ENCODE assay signal across 1 cellular context in genomic region chr1:154627247-154628121, GRCh38.
TF ChIP-seq lines count a peak whose summit lies in the region.

No MANE protein-coding gene starts in this region.

TF ChIP-seq in HepG2, 621 proteins besides CTCF, POLR2A, EP300 and RAD21 (continued from another document and continues in another):
- TF ChIP-seq BCL3 (CRISPR knock-in tag; IDR thresholded peaks at IDR 0.05) (no peak), ZFP41 (CRISPR knock-in tag; IDR thresholded peaks at IDR 0.05; ENCODE audit: borderline replicate concordance) (no peak; the same call in 1 of the 2 replicates), ZBTB7B (CRISPR knock-in tag; IDR thresholded peaks at IDR 0.05) (no peak), ZNF280D (CRISPR knock-in tag; IDR thresholded peaks at IDR 0.05) (0 out of 2 replicates have a peak, but pooled peaks have one; percentile 19), HOXA7 (CRISPR knock-in tag; IDR thresholded peaks at IDR 0.05) (no peak), ZSCAN30 (CRISPR knock-in tag; IDR thresholded peaks at IDR 0.05) (no peak), ZNF207 (IDR thresholded peaks at IDR 0.05; ENCODE audit: borderline replicate concordance) (no peak), SNAI1 (CRISPR knock-in tag; IDR thresholded peaks at IDR 0.05; ENCODE audit: borderline replicate concordance) (0 out of 2 replicates have a peak, but pooled peaks have one; percentile 52), ZNF597 (CRISPR knock-in tag; IDR thresholded peaks at IDR 0.05) (no peak), HDAC2 (CRISPR knock-in tag; IDR thresholded peaks at IDR 0.05) (peak; percentile 47; the same call in 1 of the 2 replicates), E2F5 (CRISPR knock-in tag; conservative IDR thresholded peaks at IDR 0.05) (no peak), ZNF138 (CRISPR knock-in tag; IDR thresholded peaks at IDR 0.05; ENCODE audit: low read depth) (no peak), ZNF431 (CRISPR knock-in tag; IDR thresholded peaks at IDR 0.05; ENCODE audit: borderline replicate concordance, low read depth) (no peak), HHEX (CRISPR knock-in tag; IDR thresholded peaks at IDR 0.05) (no peak), DR1 (CRISPR knock-in tag; IDR thresholded peaks at IDR 0.05) (no peak), PAWR (CRISPR knock-in tag; IDR thresholded peaks at IDR 0.05; ENCODE audit: borderline replicate concordance) (no peak), ZNF367 (CRISPR knock-in tag; IDR thresholded peaks at IDR 0.05; ENCODE audit: borderline replicate concordance) (no peak), NR0B2 (CRISPR knock-in tag; IDR thresholded peaks at IDR 0.05) (no peak; the same call in 1 of the 2 replicates), FOXP4 (CRISPR knock-in tag; IDR thresholded peaks at IDR 0.05) (no peak), MEF2D (CRISPR knock-in tag; IDR thresholded peaks at IDR 0.05) (no peak), NFAT5 (CRISPR knock-in tag; IDR thresholded peaks at IDR 0.05) (no peak), ZHX2 (IDR thresholded peaks at IDR 0.05; ENCODE audit: low read depth) (peak; percentile 73), ZHX2 (CRISPR knock-in tag; IDR thresholded peaks at IDR 0.05; ENCODE audit: borderline replicate concordance) (no peak), ZIK1 (CRISPR knock-in tag; IDR thresholded peaks at IDR 0.05; ENCODE audit: borderline replicate concordance, low read depth) (0 out of 2 replicates have a peak, but pooled peaks have one; percentile 14), ZNF501 (CRISPR knock-in tag; IDR thresholded peaks at IDR 0.05) (no peak), MXD3 (CRISPR knock-in tag; IDR thresholded peaks at IDR 0.05) (0 out of 2 replicates have a peak, but pooled peaks have one; percentile 41), ZNF746 (CRISPR knock-in tag; IDR thresholded peaks at IDR 0.05) (no peak; the same call in 1 of the 2 replicates), NKX3-1 (CRISPR knock-in tag; IDR thresholded peaks at IDR 0.05) (no peak), E2F2 (CRISPR knock-in tag; IDR thresholded peaks at IDR 0.05; ENCODE audit: borderline replicate concordance) (no peak), CC2D1A (CRISPR knock-in tag; IDR thresholded peaks at IDR 0.05) (no peak), ZNF709 (CRISPR knock-in tag; IDR thresholded peaks at IDR 0.05) (0 out of 2 replicates have a peak, but pooled peaks have one; percentile 43), ELF1 (CRISPR knock-in tag; IDR thresholded peaks at IDR 0.05) (peak; percentile 68), GATA4 (IDR thresholded peaks at IDR 0.05; ENCODE audit: borderline replicate concordance, low read depth) (no peak), KAT7 (CRISPR knock-in tag; IDR thresholded peaks at IDR 0.05; ENCODE audit: borderline replicate concordance) (peak; percentile 60; the same call in 1 of the 2 replicates)
